Comparison of ENCODE assay signal across 1 cellular context in the genomic region with DNA sequence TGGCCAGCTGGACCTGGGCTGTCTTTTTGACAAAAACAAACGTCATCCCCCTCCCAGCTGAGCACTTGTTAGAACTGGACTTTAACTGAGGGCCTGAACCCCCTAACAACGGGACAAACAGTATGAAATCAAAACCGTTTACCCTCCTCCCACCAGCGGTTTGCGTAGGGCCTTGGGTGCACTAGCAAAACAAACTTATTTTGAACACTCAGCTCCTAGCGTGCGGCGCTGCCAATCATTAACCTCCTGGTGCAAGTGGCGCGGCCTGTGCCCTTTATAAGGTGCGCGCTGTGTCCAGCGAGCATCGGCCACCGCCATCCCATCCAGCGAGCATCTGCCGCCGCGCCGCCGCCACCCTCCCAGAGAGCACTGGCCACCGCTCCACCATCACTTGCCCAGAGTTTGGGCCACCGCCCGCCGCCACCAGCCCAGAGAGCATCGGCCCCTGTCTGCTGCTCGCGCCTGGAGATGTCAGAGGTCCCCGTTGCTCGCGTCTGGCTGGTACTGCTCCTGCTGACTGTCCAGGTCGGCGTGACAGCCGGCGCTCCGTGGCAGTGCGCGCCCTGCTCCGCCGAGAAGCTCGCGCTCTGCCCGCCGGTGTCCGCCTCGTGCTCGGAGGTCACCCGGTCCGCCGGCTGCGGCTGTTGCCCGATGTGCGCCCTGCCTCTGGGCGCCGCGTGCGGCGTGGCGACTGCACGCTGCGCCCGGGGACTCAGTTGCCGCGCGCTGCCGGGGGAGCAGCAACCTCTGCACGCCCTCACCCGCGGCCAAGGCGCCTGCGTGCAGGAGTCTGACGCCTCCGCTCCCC.
TF ChIP-seq lines count a peak whose summit lies in the region.

A gene (plus strand): TSS at position 304 of the 808 bp plus-strand sequence. CDS start 165 bp downstream, at position 469.

TF ChIP-seq in HepG2, 621 proteins besides CTCF, POLR2A, EP300 and RAD21 (continued from another document and continues in another):
- TF ChIP-seq, protein P1, sequence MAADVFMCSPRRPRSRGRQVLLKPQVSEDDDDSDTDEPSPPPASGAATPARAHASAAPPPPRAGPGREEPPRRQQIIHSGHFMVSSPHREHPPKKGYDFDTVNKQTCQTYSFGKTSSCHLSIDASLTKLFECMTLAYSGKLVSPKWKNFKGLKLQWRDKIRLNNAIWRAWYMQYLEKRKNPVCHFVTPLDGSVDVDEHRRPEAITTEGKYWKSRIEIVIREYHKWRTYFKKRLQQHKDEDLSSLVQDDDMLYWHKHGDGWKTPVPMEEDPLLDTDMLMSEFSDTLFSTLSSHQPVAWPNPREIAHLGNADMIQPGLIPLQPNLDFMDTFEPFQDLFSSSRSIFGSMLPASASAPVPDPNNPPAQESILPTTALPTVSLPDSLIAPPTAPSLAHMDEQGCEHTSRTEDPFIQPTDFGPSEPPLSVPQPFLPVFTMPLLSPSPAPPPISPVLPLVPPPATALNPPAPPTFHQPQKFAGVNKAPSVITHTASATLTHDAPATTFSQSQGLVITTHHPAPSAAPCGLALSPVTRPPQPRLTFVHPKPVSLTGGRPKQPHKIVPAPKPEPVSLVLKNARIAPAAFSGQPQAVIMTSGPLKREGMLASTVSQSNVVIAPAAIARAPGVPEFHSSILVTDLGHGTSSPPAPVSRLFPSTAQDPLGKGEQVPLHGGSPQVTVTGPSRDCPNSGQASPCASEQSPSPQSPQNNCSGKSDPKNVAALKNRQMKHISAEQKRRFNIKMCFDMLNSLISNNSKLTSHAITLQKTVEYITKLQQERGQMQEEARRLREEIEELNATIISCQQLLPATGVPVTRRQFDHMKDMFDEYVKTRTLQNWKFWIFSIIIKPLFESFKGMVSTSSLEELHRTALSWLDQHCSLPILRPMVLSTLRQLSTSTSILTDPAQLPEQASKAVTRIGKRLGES (CRISPR knock-in tag; IDR thresholded peaks at IDR 0.05; ENCODE audit: borderline replicate concordance) = no peak
- TF ChIP-seq ZBTB38 (CRISPR knock-in tag; IDR thresholded peaks at IDR 0.05) (peak; percentile 88), POGZ (CRISPR knock-in tag; IDR thresholded peaks at IDR 0.05) (peak; percentile 66; the same call in 1 of the 2 replicates), ZNF343 (CRISPR knock-in tag; IDR thresholded peaks at IDR 0.05) (peak; percentile 79; the same call in 1 of the 2 replicates), ATF7-NPFF (CRISPR knock-in tag; IDR thresholded peaks at IDR 0.05; ENCODE audit: low read depth) (peak; percentile 96; the same call in 1 of the 2 replicates), MYNN (CRISPR knock-in tag; IDR thresholded peaks at IDR 0.05; ENCODE audit: low read depth) (peak; percentile 89; the same call in 1 of the 2 replicates), ZNF792 (CRISPR knock-in tag; IDR thresholded peaks at IDR 0.05) (peak; percentile 75), CHD4 (IDR thresholded peaks at IDR 0.05; ENCODE audit: borderline replicate concordance, low read length) (no peak), NFE2 (CRISPR knock-in tag; IDR thresholded peaks at IDR 0.05) (no peak), ZNF143 (CRISPR knock-in tag; IDR thresholded peaks at IDR 0.05) (0 out of 2 replicates have a peak, but pooled peaks have one; percentile 21), SP140L (CRISPR knock-in tag; IDR thresholded peaks at IDR 0.05; ENCODE audit: borderline replicate concordance) (peak; percentile 51; the same call in 1 of the 2 replicates), ARNT (IDR thresholded peaks at IDR 0.05) (no peak), PCBP2 (optimal IDR thresholded peaks at IDR 0.05; ENCODE audit: low read depth, low read length, poor library complexity, severe bottlenecking) (no peak), ASH2L (IDR thresholded peaks at IDR 0.05; ENCODE audit: insufficient read length, low read depth, low read length) (peak; percentile 27), ZNF572 (CRISPR knock-in tag; IDR thresholded peaks at IDR 0.05) (0 out of 2 replicates have a peak, but pooled peaks have one; percentile 28), TGIF2 (CRISPR knock-in tag; IDR thresholded peaks at IDR 0.05) (peak; percentile 14), SMAD3 (CRISPR knock-in tag; IDR thresholded peaks at IDR 0.05) (peak; percentile 96), ZNF326 (CRISPR knock-in tag; IDR thresholded peaks at IDR 0.05; ENCODE audit: borderline replicate concordance) (no peak), ZNF816 (CRISPR knock-in tag; IDR thresholded peaks at IDR 0.05; ENCODE audit: borderline replicate concordance) (peak; percentile 88; the same call in 1 of the 2 replicates), ZSCAN9 (CRISPR knock-in tag; IDR thresholded peaks at IDR 0.05; ENCODE audit: borderline replicate concordance) (peak; percentile 84; the same call in 1 of the 2 replicates), RBFOX2 (IDR thresholded peaks at IDR 0.05; ENCODE audit: low read depth, low read length) (peak; percentile 99)
- TF ChIP-seq, protein P2, sequence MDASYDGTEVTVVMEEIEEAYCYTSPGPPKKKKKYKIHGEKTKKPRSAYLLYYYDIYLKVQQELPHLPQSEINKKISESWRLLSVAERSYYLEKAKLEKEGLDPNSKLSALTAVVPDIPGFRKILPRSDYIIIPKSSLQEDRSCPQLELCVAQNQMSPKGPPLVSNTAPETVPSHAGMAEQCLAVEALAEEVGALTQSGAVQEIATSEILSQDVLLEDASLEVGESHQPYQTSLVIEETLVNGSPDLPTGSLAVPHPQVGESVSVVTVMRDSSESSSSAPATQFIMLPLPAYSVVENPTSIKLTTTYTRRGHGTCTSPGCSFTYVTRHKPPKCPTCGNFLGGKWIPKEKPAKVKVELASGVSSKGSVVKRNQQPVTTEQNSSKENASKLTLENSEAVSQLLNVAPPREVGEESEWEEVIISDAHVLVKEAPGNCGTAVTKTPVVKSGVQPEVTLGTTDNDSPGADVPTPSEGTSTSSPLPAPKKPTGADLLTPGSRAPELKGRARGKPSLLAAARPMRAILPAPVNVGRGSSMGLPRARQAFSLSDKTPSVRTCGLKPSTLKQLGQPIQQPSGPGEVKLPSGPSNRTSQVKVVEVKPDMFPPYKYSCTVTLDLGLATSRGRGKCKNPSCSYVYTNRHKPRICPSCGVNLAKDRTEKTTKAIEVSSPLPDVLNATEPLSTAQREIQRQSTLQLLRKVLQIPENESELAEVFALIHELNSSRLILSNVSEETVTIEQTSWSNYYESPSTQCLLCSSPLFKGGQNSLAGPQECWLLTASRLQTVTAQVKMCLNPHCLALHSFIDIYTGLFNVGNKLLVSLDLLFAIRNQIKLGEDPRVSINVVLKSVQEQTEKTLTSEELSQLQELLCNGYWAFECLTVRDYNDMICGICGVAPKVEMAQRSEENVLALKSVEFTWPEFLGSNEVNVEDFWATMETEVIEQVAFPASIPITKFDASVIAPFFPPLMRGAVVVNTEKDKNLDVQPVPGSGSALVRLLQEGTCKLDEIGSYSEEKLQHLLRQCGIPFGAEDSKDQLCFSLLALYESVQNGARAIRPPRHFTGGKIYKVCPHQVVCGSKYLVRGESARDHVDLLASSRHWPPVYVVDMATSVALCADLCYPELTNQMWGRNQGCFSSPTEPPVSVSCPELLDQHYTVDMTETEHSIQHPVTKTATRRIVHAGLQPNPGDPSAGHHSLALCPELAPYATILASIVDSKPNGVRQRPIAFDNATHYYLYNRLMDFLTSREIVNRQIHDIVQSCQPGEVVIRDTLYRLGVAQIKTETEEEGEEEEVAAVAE (CRISPR knock-in tag; IDR thresholded peaks at IDR 0.05; ENCODE audit: borderline replicate concordance) = peak; percentile 91
- TF ChIP-seq, protein P3, sequence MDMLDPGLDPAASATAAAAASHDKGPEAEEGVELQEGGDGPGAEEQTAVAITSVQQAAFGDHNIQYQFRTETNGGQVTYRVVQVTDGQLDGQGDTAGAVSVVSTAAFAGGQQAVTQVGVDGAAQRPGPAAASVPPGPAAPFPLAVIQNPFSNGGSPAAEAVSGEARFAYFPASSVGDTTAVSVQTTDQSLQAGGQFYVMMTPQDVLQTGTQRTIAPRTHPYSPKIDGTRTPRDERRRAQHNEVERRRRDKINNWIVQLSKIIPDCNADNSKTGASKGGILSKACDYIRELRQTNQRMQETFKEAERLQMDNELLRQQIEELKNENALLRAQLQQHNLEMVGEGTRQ (IDR thresholded peaks at IDR 0.05; ENCODE audit: low read depth, low read length) = peak; percentile 52; the same call in 1 of the 2 replicates
- TF ChIP-seq, protein P3 (CRISPR knock-in tag; IDR thresholded peaks at IDR 0.05; ENCODE audit: borderline replicate concordance) = peak; percentile 21; the same call in 1 of the 2 replicates
- TF ChIP-seq, protein P4, sequence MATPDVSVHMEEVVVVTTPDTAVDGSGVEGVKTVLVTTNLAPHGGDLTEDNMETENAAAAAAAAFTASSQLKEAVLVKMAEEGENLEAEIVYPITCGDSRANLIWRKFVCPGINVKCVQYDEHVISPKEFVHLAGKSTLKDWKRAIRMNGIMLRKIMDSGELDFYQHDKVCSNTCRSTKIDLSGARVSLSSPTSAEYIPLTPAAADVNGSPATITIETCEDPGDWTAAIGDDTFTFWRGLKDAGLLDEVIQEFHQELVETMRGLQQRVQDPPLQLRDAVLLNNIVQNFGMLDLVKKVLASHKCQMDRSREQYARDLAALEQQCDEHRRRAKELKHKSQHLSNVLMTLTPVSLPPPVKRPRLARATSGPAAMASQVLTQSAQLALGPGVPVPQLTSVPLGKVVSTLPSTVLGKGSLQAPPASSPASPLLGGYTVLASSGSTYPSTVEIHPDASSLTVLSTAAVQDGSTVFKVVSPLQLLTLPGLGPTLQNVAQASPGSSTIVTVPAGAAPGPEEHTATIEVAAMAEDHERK (CRISPR knock-in tag; IDR thresholded peaks at IDR 0.05; ENCODE audit: low read depth) = no peak
- TF ChIP-seq, protein P5, sequence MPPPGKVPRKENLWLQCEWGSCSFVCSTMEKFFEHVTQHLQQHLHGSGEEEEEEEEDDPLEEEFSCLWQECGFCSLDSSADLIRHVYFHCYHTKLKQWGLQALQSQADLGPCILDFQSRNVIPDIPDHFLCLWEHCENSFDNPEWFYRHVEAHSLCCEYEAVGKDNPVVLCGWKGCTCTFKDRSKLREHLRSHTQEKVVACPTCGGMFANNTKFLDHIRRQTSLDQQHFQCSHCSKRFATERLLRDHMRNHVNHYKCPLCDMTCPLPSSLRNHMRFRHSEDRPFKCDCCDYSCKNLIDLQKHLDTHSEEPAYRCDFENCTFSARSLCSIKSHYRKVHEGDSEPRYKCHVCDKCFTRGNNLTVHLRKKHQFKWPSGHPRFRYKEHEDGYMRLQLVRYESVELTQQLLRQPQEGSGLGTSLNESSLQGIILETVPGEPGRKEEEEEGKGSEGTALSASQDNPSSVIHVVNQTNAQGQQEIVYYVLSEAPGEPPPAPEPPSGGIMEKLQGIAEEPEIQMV (CRISPR knock-in tag; IDR thresholded peaks at IDR 0.05; ENCODE audit: low read depth) = peak; percentile 85
- TF ChIP-seq, protein P6, sequence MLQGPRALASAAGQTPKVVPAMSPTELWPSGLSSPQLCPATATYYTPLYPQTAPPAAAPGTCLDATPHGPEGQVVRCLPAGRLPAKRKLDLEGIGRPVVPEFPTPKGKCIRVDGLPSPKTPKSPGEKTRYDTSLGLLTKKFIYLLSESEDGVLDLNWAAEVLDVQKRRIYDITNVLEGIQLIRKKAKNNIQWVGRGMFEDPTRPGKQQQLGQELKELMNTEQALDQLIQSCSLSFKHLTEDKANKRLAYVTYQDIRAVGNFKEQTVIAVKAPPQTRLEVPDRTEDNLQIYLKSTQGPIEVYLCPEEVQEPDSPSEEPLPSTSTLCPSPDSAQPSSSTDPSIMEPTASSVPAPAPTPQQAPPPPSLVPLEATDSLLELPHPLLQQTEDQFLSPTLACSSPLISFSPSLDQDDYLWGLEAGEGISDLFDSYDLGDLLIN (CRISPR knock-in tag; IDR thresholded peaks at IDR 0.05; ENCODE audit: borderline replicate concordance) = peak; percentile 29; the same call in 1 of the 2 replicates
- TF ChIP-seq, protein P7, sequence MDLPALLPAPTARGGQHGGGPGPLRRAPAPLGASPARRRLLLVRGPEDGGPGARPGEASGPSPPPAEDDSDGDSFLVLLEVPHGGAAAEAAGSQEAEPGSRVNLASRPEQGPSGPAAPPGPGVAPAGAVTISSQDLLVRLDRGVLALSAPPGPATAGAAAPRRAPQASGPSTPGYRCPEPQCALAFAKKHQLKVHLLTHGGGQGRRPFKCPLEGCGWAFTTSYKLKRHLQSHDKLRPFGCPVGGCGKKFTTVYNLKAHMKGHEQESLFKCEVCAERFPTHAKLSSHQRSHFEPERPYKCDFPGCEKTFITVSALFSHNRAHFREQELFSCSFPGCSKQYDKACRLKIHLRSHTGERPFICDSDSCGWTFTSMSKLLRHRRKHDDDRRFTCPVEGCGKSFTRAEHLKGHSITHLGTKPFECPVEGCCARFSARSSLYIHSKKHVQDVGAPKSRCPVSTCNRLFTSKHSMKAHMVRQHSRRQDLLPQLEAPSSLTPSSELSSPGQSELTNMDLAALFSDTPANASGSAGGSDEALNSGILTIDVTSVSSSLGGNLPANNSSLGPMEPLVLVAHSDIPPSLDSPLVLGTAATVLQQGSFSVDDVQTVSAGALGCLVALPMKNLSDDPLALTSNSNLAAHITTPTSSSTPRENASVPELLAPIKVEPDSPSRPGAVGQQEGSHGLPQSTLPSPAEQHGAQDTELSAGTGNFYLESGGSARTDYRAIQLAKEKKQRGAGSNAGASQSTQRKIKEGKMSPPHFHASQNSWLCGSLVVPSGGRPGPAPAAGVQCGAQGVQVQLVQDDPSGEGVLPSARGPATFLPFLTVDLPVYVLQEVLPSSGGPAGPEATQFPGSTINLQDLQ (CRISPR knock-in tag; IDR thresholded peaks at IDR 0.05) = peak; percentile 95
- TF ChIP-seq, protein P8, sequence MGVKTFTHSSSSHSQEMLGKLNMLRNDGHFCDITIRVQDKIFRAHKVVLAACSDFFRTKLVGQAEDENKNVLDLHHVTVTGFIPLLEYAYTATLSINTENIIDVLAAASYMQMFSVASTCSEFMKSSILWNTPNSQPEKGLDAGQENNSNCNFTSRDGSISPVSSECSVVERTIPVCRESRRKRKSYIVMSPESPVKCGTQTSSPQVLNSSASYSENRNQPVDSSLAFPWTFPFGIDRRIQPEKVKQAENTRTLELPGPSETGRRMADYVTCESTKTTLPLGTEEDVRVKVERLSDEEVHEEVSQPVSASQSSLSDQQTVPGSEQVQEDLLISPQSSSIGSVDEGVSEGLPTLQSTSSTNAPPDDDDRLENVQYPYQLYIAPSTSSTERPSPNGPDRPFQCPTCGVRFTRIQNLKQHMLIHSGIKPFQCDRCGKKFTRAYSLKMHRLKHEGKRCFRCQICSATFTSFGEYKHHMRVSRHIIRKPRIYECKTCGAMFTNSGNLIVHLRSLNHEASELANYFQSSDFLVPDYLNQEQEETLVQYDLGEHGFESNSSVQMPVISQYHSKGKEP (CRISPR knock-in tag; IDR thresholded peaks at IDR 0.05) = peak; percentile 74; the same call in 1 of the 2 replicates
